ENCODE assay signal across 26 cellular contexts in genomic region chr18:24254071-24254470, GRCh38.
DNase-seq lines count a peak whose midpoint lies in the region; ATAC-seq, FAIRE-seq and TF ChIP-seq lines count a peak whose summit lies in the region.
"Had no signal": no experiment of that assay in that cellular context is flagged by ENCODE, and none has a peak within 500 bp of the region (broad histone marks: within the 10 kb centered on the region; RNA-seq: fewer than 3 reads in every experiment).

No MANE protein-coding gene starts in this region.

- TF ChIP-seq EP300 in Ishikawa (IDR thresholded peaks at IDR 0.05; ENCODE audit: borderline replicate concordance) = no peak

- H3K36me3 Mint-ChIP-seq in GM23338 (ENCODE audit: low read depth) = peaks cover 20% of the 10 kb centered on the region; the same call in 2 of the 3 replicates
- H3K36me3 Mint-ChIP-seq: CD4-positive, alpha-beta memory T cell; CD4-positive, CD25-positive, alpha-beta regulatory T cell; CD8-positive, alpha-beta memory T cell had no signal

- H3K9ac ChIP-seq in endothelial cell of umbilical vein (replicated peaks; ENCODE audit: extremely low read depth, insufficient read depth, low read length) = no peak overlapping the region
- H3K9ac ChIP-seq: BLaER1 had no signal

- POLR2A ChIA-PET in HEK293 (lab: Yijun Ruan, JAX) (no interaction called here), endothelial cell of umbilical vein (lab: Charles Lee) (no interaction called here)

- H3K27ac ChIP-seq in GM23338 (ENCODE audit: low read depth) (peak overlapping the region; percentile 62; the same call in 1 of the 2 replicates), HEK293 (ENCODE audit: extremely low read depth, low read depth, low read length) (no peak overlapping the region), endothelial cell of umbilical vein (ENCODE audit: insufficient read depth, low read depth, low read length) (no peak overlapping the region)
- H3K27ac ChIP-seq: BLaER1 had no signal

- H3K4me1 ChIP-seq in GM23338 (ENCODE audit: insufficient read depth) = peaks cover 37% of the 10 kb centered on the region
- no peaks in the 10 kb centered on the region for H3K4me1 ChIP-seq in HEK293 (ENCODE audit: control insufficient read depth, insufficient read depth, low read length)
- no peaks in the 10 kb centered on the region for H3K4me1 ChIP-seq in endothelial cell of umbilical vein (ENCODE audit: control insufficient read depth, extremely low read depth, insufficient read depth, low read length)
- H3K4me1 ChIP-seq: BE2C, BLaER1 had no signal

- H3K27me3 ChIP-seq in GM23338 (ENCODE audit: insufficient read depth) (no peaks in the 10 kb centered on the region), endothelial cell of umbilical vein (ENCODE audit: control insufficient read depth in 2 of 2, insufficient read depth in 2 of 2, low read length in 2 of 2) (no peaks in the 10 kb centered on the region)
- H3K27me3 ChIP-seq: BE2C, BLaER1 had no signal

- no peak for TF ChIP-seq RAD21 in Ishikawa (IDR thresholded peaks at IDR 0.05; ENCODE audit: low read depth)

- TF ChIP-seq CTCF in GM23338 (conservative IDR thresholded peaks at IDR 0.05; ENCODE audit: low read depth in 2 of 2) = no peak
- TF ChIP-seq CTCF in HEK293 (tag by site-specific recombination; IDR thresholded peaks at IDR 0.05) = no peak
- TF ChIP-seq CTCF in endothelial cell of umbilical vein (IDR thresholded peaks at IDR 0.05; ENCODE audit: extremely low read depth in 1 of 2, insufficient read depth in 1 of 2, low read depth in 1 of 2, low read length in 2 of 2) = no peak
- TF ChIP-seq CTCF in GM10266 (IDR thresholded peaks at IDR 0.05; ENCODE audit: control insufficient read depth, insufficient read depth, low read depth, missing control alignments) = no peak

- H3K79me2 ChIP-seq in GM23338 (replicated peaks; ENCODE audit: insufficient read depth) (peaks cover 77% of the 10 kb centered on the region), endothelial cell of umbilical vein (ENCODE audit: control insufficient read depth, insufficient read depth, low read length) (no peaks in the 10 kb centered on the region)

- peaks cover 10% of the 10 kb centered on the region; the same call in 1 of the 2 replicates for H3K9me2 ChIP-seq in GM23338 (ENCODE audit: insufficient read depth)

- ATAC-seq in GM23338 (no peak), esophagus mucosa (no peak)

- H3K4me1 Mint-ChIP-seq in GM23338 = peaks cover 45% of the 10 kb centered on the region
- H3K4me1 Mint-ChIP-seq: CD14-positive monocyte; CD4-positive, alpha-beta memory T cell; CD4-positive, CD25-positive, alpha-beta regulatory T cell; CD8-positive, alpha-beta memory T cell had no signal

- CTCF ChIA-PET in HEK293 (lab: Yijun Ruan, JAX) = no interaction called here
- CTCF ChIA-PET in endothelial cell of umbilical vein (lab: Charles Lee) = interaction anchor here (1.1 kb wide), 1 partner anchor 78 kb away, joined by 3 read pairs; no protein-coding TSS in a partner anchor

- no peaks in the 10 kb centered on the region for H3K9me1 ChIP-seq in endothelial cell of umbilical vein (replicated peaks; ENCODE audit: control insufficient read depth, extremely low read depth, insufficient read depth, low read length)

- intact Hi-C loops in endothelial cell of umbilical vein (cut with micrococcal nuclease) = no loop called here

- H3K36me3 ChIP-seq in GM23338 (ENCODE audit: insufficient read depth) (no peaks in the 10 kb centered on the region), HEK293 (ENCODE audit: control insufficient read depth in 2 of 2, insufficient read depth in 1 of 2, low read length in 2 of 2) (no peaks in the 10 kb centered on the region), endothelial cell of umbilical vein (ENCODE audit: control insufficient read depth in 2 of 2, extremely low read depth in 1 of 2, insufficient read depth in 2 of 2, low read length in 2 of 2) (no peaks in the 10 kb centered on the region)
- H3K36me3 ChIP-seq: BE2C had no signal

- H3K4me3 ChIP-seq in GM23338 (no peak overlapping the region), HEK293 (ENCODE audit: low read depth, low read length) (no peak overlapping the region), endothelial cell of umbilical vein (replicated peaks in 1 of 3; ENCODE audit: insufficient read depth in 1 of 3, low read depth in 1 of 3, low read length in 3 of 3) (no peak overlapping the region)
- H3K4me3 ChIP-seq: BLaER1 had no signal

- H4K20me1 ChIP-seq in GM23338 (replicated peaks; ENCODE audit: insufficient read depth) (0 out of 2 replicates have a peak, but pooled peaks cover 6% of the 10 kb centered on the region), endothelial cell of umbilical vein (replicated peaks; ENCODE audit: control insufficient read depth, extremely low read depth, insufficient read depth, low read length) (no peaks in the 10 kb centered on the region)
- H4K20me1 ChIP-seq: BLaER1 had no signal

- DNase-seq in GM23338 (ENCODE audit: low spot score) (no peak), endothelial cell of umbilical vein (ENCODE audit: low read depth, low spot score) (no peak), GM10266 (ENCODE audit: extremely low spot score) (no peak), T-helper 1 cell (no peak)
- DNase-seq: 8988T; ACHN; BE2C; C1 segment of cervical spinal cord; CD4-positive, alpha-beta memory T cell; CD4-positive, CD25-positive, alpha-beta regulatory T cell; CD8-positive, alpha-beta memory T cell; DMS 273 treated with DMSO at 0.1 percent for 48 hours; DMS153; DMS53; DMS79; DND-41; EL; GDM1 had no signal

- peaks cover 8% of the 10 kb centered on the region; the same call in 2 of the 3 replicates for H3K9me3 Mint-ChIP-seq in GM23338
- H3K9me3 Mint-ChIP-seq: CD14-positive monocyte had no signal

- H3K9me3 ChIP-seq in HEK293 (ENCODE audit: control insufficient read depth, insufficient read depth, low read depth, low read length) = no peaks in the 10 kb centered on the region
- H3K9me3 ChIP-seq in endothelial cell of umbilical vein (replicated peaks; ENCODE audit: control insufficient read depth, insufficient read depth, low read length) = no peaks in the 10 kb centered on the region
- H3K9me3 ChIP-seq: BE2C had no signal

- H3K4me3 Mint-ChIP-seq in GM23338 = no peak overlapping the region
- H3K4me3 Mint-ChIP-seq: CD14-positive monocyte; CD4-positive, alpha-beta memory T cell; CD4-positive, CD25-positive, alpha-beta regulatory T cell; CD8-positive, alpha-beta memory T cell had no signal

- H2AFZ ChIP-seq in GM23338 = no peak overlapping the region
- H2AFZ ChIP-seq in endothelial cell of umbilical vein (ENCODE audit: low read depth, low read length) = no peak overlapping the region

- dilution Hi-C loops in endothelial cell of umbilical vein (cut with MboI; ENCODE audit: extremely low pct_ligation_motif_present, low sequenced_read_pairs) = no loop called here

- H3F3A ChIP-seq in GM23338 (replicated peaks; ENCODE audit: low read depth) = no peaks in the 10 kb centered on the region

- peak; percentile 18 for FAIRE-seq in endothelial cell of umbilical vein (lab: Jason Lieb, UNC)
- FAIRE-seq: A204.1, GM12891, GM19239 had no signal

- H3K27me3 Mint-ChIP-seq in GM23338 (ENCODE audit: insufficient read depth, low read depth, poor library complexity) = no peaks in the 10 kb centered on the region

- no TSS peak for BruUV-seq in endothelial cell of umbilical vein (replicated peaks; lab: Mats Ljungman, UMichigan)

- H3K4me2 ChIP-seq in GM23338 (peak overlapping the region; percentile 10; the same call in 1 of the 2 replicates), endothelial cell of umbilical vein (ENCODE audit: insufficient read depth, low read length) (no peak overlapping the region)
- H3K4me2 ChIP-seq: BLaER1 had no signal

- peak overlapping the region; percentile 87 for H3K27ac Mint-ChIP-seq in GM23338
- H3K27ac Mint-ChIP-seq: CD4-positive, alpha-beta memory T cell; CD4-positive, CD25-positive, alpha-beta regulatory T cell; CD8-positive, alpha-beta memory T cell had no signal

- no peak for TF ChIP-seq POLR2A in endothelial cell of umbilical vein (IDR thresholded peaks at IDR 0.05; ENCODE audit: low read depth, low read length)

TF ChIP-seq in Ishikawa, 13 proteins besides CTCF, POLR2A, EP300 and RAD21 (continues in another document):
- TF ChIP-seq, protein P1, sequence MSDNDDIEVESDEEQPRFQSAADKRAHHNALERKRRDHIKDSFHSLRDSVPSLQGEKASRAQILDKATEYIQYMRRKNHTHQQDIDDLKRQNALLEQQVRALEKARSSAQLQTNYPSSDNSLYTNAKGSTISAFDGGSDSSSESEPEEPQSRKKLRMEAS (IDR thresholded peaks at IDR 0.05) = no peak

TF ChIP-seq in endothelial cell of umbilical vein, 7 proteins besides CTCF, POLR2A, EP300 and RAD21:
- TF ChIP-seq EZH2 (IDR thresholded peaks at IDR 0.05; ENCODE audit: borderline replicate concordance, low read depth, low read length, severe bottlenecking) = no peak
- TF ChIP-seq, protein P1 (IDR thresholded peaks at IDR 0.05; ENCODE audit: insufficient read depth, insufficient read length) = no peak
- TF ChIP-seq MYC (IDR thresholded peaks at IDR 0.05; ENCODE audit: low read depth, low read length) = no peak
- no peak for TF ChIP-seq POLR2AphosphoS5 (IDR thresholded peaks at IDR 0.05; ENCODE audit: insufficient read depth, low read depth, low read length)
- TF ChIP-seq GATA2 (IDR thresholded peaks at IDR 0.05; ENCODE audit: insufficient read depth, insufficient read length, low read depth, low read length) = no peak
- TF ChIP-seq JUN (IDR thresholded peaks at IDR 0.05; ENCODE audit: borderline replicate concordance, insufficient read depth, insufficient read length, low read depth) = no peak
- TF ChIP-seq FOS (IDR thresholded peaks at IDR 0.05; ENCODE audit: borderline replicate concordance, insufficient read depth, low read length) = no peak
TF ChIP-seq in endothelial cell of umbilical vein: peak in this region for 0.
